ENCODE assay signal across 15 cellular contexts in genomic region chr1:29517251-29518080, GRCh38.
"Had no signal": no experiment of that assay in that cellular context is flagged by ENCODE, and none has a peak within 500 bp of the region (broad histone marks: within the 10 kb centered on the region; RNA-seq: fewer than 3 reads in every experiment).

No MANE protein-coding gene starts in this region.

- H3K4me3 Mint-ChIP-seq: activated naive CD4-positive, alpha-beta T cell treated with anti-CD3 and anti-CD28 coated beads, Interleukin-2, amount 10 ng/mL, durations not matched to agents 7 days and 5 days; naive thymus-derived CD8-positive, alpha-beta T cell; stimulated activated naive CD8-positive, alpha-beta T cell treated with anti-CD3 and anti-CD28 coated beads, Interleukin-15, Interleukin-2, amounts not matched to agents 100 ng/mL and 50 ng/mL, for 24 hours had no signal

- H3K36me3 ChIP-seq: lower lobe of right lung had no signal

- H3K36me3 Mint-ChIP-seq: activated naive CD4-positive, alpha-beta T cell treated with anti-CD3 and anti-CD28 coated beads, Interleukin-2, amount 10 ng/mL, durations not matched to agents 7 days and 5 days; naive thymus-derived CD8-positive, alpha-beta T cell had no signal

- H3K9me3 ChIP-seq: lower lobe of right lung, psoas muscle had no signal

- H3K9me3 Mint-ChIP-seq: activated naive CD4-positive, alpha-beta T cell treated with anti-CD3 and anti-CD28 coated beads, Interleukin-2, amount 10 ng/mL, durations not matched to agents 7 days and 5 days; stimulated activated naive CD8-positive, alpha-beta T cell treated with anti-CD3 and anti-CD28 coated beads, Interleukin-15, Interleukin-2, amounts not matched to agents 100 ng/mL and 50 ng/mL, for 24 hours had no signal

- H3K4me3 ChIP-seq: lower lobe of right lung, psoas muscle had no signal

- H3K4me1 Mint-ChIP-seq: activated naive CD4-positive, alpha-beta T cell treated with anti-CD3 and anti-CD28 coated beads, Interleukin-2, amount 10 ng/mL, durations not matched to agents 7 days and 5 days; naive thymus-derived CD8-positive, alpha-beta T cell had no signal

- H3K27ac Mint-ChIP-seq: activated naive CD4-positive, alpha-beta T cell treated with anti-CD3 and anti-CD28 coated beads, Interleukin-2, amount 10 ng/mL, durations not matched to agents 7 days and 5 days; naive thymus-derived CD8-positive, alpha-beta T cell; stimulated activated naive CD8-positive, alpha-beta T cell treated with anti-CD3 and anti-CD28 coated beads, Interleukin-15, Interleukin-2, amounts not matched to agents 100 ng/mL and 50 ng/mL, for 24 hours had no signal

- H3K4me1 ChIP-seq: lower lobe of right lung, psoas muscle had no signal

- H3K27ac ChIP-seq: lower lobe of right lung, psoas muscle had no signal

- DNase-seq: activated naive CD4-positive, alpha-beta T cell treated with anti-CD3 and anti-CD28 coated beads, Interleukin-2, amount 10 ng/mL, durations not matched to agents 7 days and 5 days; central memory CD4-positive, alpha-beta T cell; cortex of kidney; effector memory CD4-positive, alpha-beta T cell; erythroblast; hippocampal formation; lower lobe of right lung; nucleus accumbens; psoas muscle; SIG-M5; stimulated activated CD4-positive, alpha-beta T cell treated with anti-CD3 and anti-CD28 coated beads, Interleukin-4, amount 100 ng/mL, for 1 hour; stimulated activated CD8-positive, alpha-beta memory T cell treated with anti-CD3 and anti-CD28 coated beads, Interleukin-4, amount 100 ng/mL, for 48 hours; T-helper 2 cell had no signal
